Comparison of ENCODE assay signal across 27 cellular contexts in genomic region chr7:75660566-75661215, GRCh38.
DNase-seq lines count a peak whose midpoint lies in the region; ATAC-seq, FAIRE-seq and TF ChIP-seq lines count a peak whose summit lies in the region.
"Had no signal": no experiment of that assay in that cellular context is flagged by ENCODE, and none has a peak within 500 bp of the region (broad histone marks: within the 10 kb centered on the region; RNA-seq: fewer than 3 reads in every experiment).

No MANE protein-coding gene starts in this region.

- H3K79me2 ChIP-seq in K562 (ENCODE audit: control insufficient read depth, insufficient read depth, low read length): no peaks in the 10 kb centered on the region

- in situ Hi-C loops in IMR-90 (cut with MboI; ENCODE audit: low sequenced_read_pairs): no loop called here
- in situ Hi-C loops in K562 (cut with MboI): no loop called here
- in situ Hi-C loops in transverse colon (cut with MboI; ENCODE audit: low pct_ligation_motif_present in 1 of 4, low pct_unique_long_range_greater_than_20kb in 1 of 4, low sequenced_read_pairs in 3 of 4): no loop called here

- H4K91ac ChIP-seq in IMR-90 (ENCODE audit: insufficient read depth, low read depth, low read length): no peak overlapping the region

- no peak overlapping the region for H2BK120ac ChIP-seq in IMR-90 (ENCODE audit: low read depth, low read length)

- no peaks in the 10 kb centered on the region for H3K9me1 ChIP-seq in IMR-90 (ENCODE audit: insufficient read depth, low read length)
- H3K9me1 ChIP-seq in K562 (ENCODE audit: control insufficient read depth, insufficient read depth, low read length): no peaks in the 10 kb centered on the region

- H4K20me1 ChIP-seq in IMR-90 (ENCODE audit: insufficient read depth, low read length) (no peaks in the 10 kb centered on the region), K562 (replicated peaks; ENCODE audit: control insufficient read depth, insufficient read depth, low read length) (no peaks in the 10 kb centered on the region)

- H3K27ac ChIP-seq in IMR-90 (ENCODE audit: insufficient read depth, low read length) (no peak overlapping the region), K562 (ENCODE audit: extremely low read depth, low read depth, low read length) (no peak overlapping the region), kidney (ENCODE audit: low read depth in 2 of 2, low read length in 2 of 2) (no peak overlapping the region), transverse colon (no peak overlapping the region)
- H3K27ac ChIP-seq: gastroesophageal sphincter, GM23248, left lung, testis, uterus, WERI-Rb-1 had no signal

- no peak overlapping the region for H3K4ac ChIP-seq in IMR-90 (ENCODE audit: low read depth, low read length)

- no peak overlapping the region for H4K8ac ChIP-seq in IMR-90 (ENCODE audit: low read depth in 2 of 2, low read length in 2 of 2)

- TF ChIP-seq EP300 in K562 (IDR thresholded peaks at IDR 0.05; ENCODE audit: low read length) (no peak), transverse colon (IDR thresholded peaks at IDR 0.05; ENCODE audit: low read depth) (no peak)

- H2AFZ ChIP-seq in IMR-90 (replicated peaks; ENCODE audit: low read length, poor library complexity): no peak overlapping the region
- H2AFZ ChIP-seq in K562 (ENCODE audit: low read depth, low read length): no peak overlapping the region
- H2AFZ ChIP-seq: GM23248 had no signal

- ATAC-seq in IMR-90 (ENCODE audit: low read depth) (no peak), K562 (no peak)
- ATAC-seq: activated naive CD4-positive, alpha-beta T cell treated with anti-CD3 and anti-CD28 coated beads, Interleukin-2, amount 50 U/mL, for 72 hours; gastroesophageal sphincter; left lung; stimulated activated naive B cell treated with anti-CD40 and anti-IgM and Interleukin-4, amounts not matched to agents 10 μg/mL and 1 μg/mL and 100 μg/mL, for 72 hours had no signal

- no peak overlapping the region for H3K4me2 ChIP-seq in IMR-90 (ENCODE audit: low read depth, low read length)
- no peak overlapping the region for H3K4me2 ChIP-seq in K562 (ENCODE audit: insufficient read depth, low read length)

- H3K27me3 ChIP-seq in IMR-90 (ENCODE audit: control insufficient read depth, insufficient read depth, low read length) (no peaks in the 10 kb centered on the region), K562 (ENCODE audit: control insufficient read depth in 2 of 2, insufficient read depth in 2 of 2, low read length in 2 of 2) (no peaks in the 10 kb centered on the region), transverse colon (no peaks in the 10 kb centered on the region)
- H3K27me3 ChIP-seq: gastroesophageal sphincter, left lung, testis, uterus had no signal

- no peaks in the 10 kb centered on the region for H3K36me3 ChIP-seq in IMR-90 (ENCODE audit: control insufficient read depth, insufficient read depth, low read length)
- no peaks in the 10 kb centered on the region for H3K36me3 ChIP-seq in K562 (ENCODE audit: control insufficient read depth, insufficient read depth, low read length)
- no peaks in the 10 kb centered on the region for H3K36me3 ChIP-seq in kidney (ENCODE audit: control insufficient read depth in 1 of 2, insufficient read depth in 2 of 2, low read length in 2 of 2)
- H3K36me3 ChIP-seq in transverse colon: no peaks in the 10 kb centered on the region
- H3K36me3 ChIP-seq: gastroesophageal sphincter, left lung, uterus, WERI-Rb-1 had no signal

- H3K9ac ChIP-seq in IMR-90 (ENCODE audit: low read depth, low read length): no peak overlapping the region
- no peak overlapping the region for H3K9ac ChIP-seq in K562 (ENCODE audit: insufficient read depth in 1 of 2, low read depth in 2 of 2, low read length in 2 of 2)
- H3K9ac ChIP-seq in kidney (ENCODE audit: low read length in 2 of 2): no peak overlapping the region
- H3K9ac ChIP-seq: GM23248 had no signal

- CTCF ChIA-PET in IMR-90 (lab: Yijun Ruan, JAX): no interaction called here
- CTCF ChIA-PET in K562 (lab: Yijun Ruan, JAX; ENCODE audit: low intra/inter-chr PET ratio): no interaction called here

- H2AK9ac ChIP-seq in IMR-90 (replicated peaks; ENCODE audit: low read depth, low read length, poor library complexity): no peak overlapping the region

- TF ChIP-seq CTCF in IMR-90 (conservative IDR thresholded peaks at IDR 0.05; ENCODE audit: low read depth, low read length) (no peak), K562 (IDR thresholded peaks at IDR 0.05 in 2 of 3, conservative IDR thresholded peaks at IDR 0.05 in 1 of 3; ENCODE audit: insufficient read depth in 2 of 3, low read depth in 1 of 3, low read length in 3 of 3) (no peak), kidney (IDR thresholded peaks at IDR 0.05; ENCODE audit: borderline replicate concordance, extremely low read depth, insufficient read depth) (no peak), transverse colon (IDR thresholded peaks at IDR 0.05) (no peak)

- no CpG with 5 or more reads among the region's 13 CpGs for WGBS in IMR-90 (ENCODE audit: extremely low coverage in 2 of 2, insufficient read length in 1 of 2), 2 experiments
- WGBS in K562 (ENCODE audit: insufficient coverage, low coverage, missing lambda C conversion rate): 76% methylated on average over 13 of the region's 13 CpGs
- WGBS in transverse colon (ENCODE audit: low coverage in 1 of 2), 2 donors: 82 to 83% methylated on average over 13 of the region's 13 CpGs

- no peaks in the 10 kb centered on the region for H3K79me1 ChIP-seq in IMR-90 (ENCODE audit: low read depth in 1 of 2, low read length in 2 of 2)

- FAIRE-seq in K562 (lab: Jason Lieb, UNC) (no peak), kidney (lab: Jason Lieb, UNC) (no peak), GM12892 (lab: Jason Lieb, UNC) (no peak)
- FAIRE-seq: endothelial cell of umbilical vein, RCC 7860 had no signal

- H3K4me1 ChIP-seq in IMR-90 (ENCODE audit: control insufficient read depth, insufficient read depth, low read length): no peaks in the 10 kb centered on the region; the same call in none of the 2 replicates
- peaks cover 22 to 39% of the 10 kb centered on the region in 2 experiments for H3K4me1 ChIP-seq in K562 (replicated peaks in 1 of 2; ENCODE audit: control insufficient read depth in 2 of 2, insufficient read depth in 2 of 2, low read length in 2 of 2)
- peaks cover 0 to 7% of the 10 kb centered on the region in 2 donors for H3K4me1 ChIP-seq in kidney (ENCODE audit: control insufficient read depth in 1 of 2, insufficient read depth in 1 of 2, low read depth in 1 of 2, low read length in 2 of 2)
- H3K4me1 ChIP-seq in transverse colon: no peaks in the 10 kb centered on the region
- H3K4me1 ChIP-seq: gastroesophageal sphincter, left lung, uterus had no signal

- H3K18ac ChIP-seq in IMR-90 (ENCODE audit: low read depth, low read length): no peak overlapping the region

- H3K9me3 ChIP-seq in IMR-90 (ENCODE audit: control insufficient read depth, insufficient read depth, low read length) (no peaks in the 10 kb centered on the region), K562 (replicated peaks; ENCODE audit: control insufficient read depth, insufficient read depth, low read depth, low read length) (no peaks in the 10 kb centered on the region), kidney (ENCODE audit: control insufficient read depth in 1 of 2, low read length in 2 of 2) (no peaks in the 10 kb centered on the region), transverse colon (no peaks in the 10 kb centered on the region)
- H3K9me3 ChIP-seq: gastroesophageal sphincter, left lung, testis, uterus had no signal

- no peak overlapping the region for H3K23ac ChIP-seq in IMR-90 (ENCODE audit: low read depth, low read length)

- no peak overlapping the region for H2BK20ac ChIP-seq in IMR-90 (ENCODE audit: low read depth, low read length)

- BruUV-seq in IMR-90 (replicated peaks; lab: Mats Ljungman, UMichigan) (no TSS peak), K562 (replicated peaks; lab: Mats Ljungman, UMichigan) (no TSS peak)

- dilution Hi-C loops in IMR-90 (cut with HindIII; ENCODE audit: low sequenced_read_pairs, unreplicated experiment): no loop called here

- peak overlapping the region; percentile 7; the same call in 1 of the 2 replicates for H3K14ac ChIP-seq in IMR-90 (replicated peaks; ENCODE audit: low read depth, low read length)

- no peak overlapping the region for H2BK15ac ChIP-seq in IMR-90 (ENCODE audit: low read depth, low read length)

- TF ChIP-seq POLR2A in IMR-90 (IDR thresholded peaks at IDR 0.05; ENCODE audit: low read depth, low read length) (no peak), K562 (conservative IDR thresholded peaks at IDR 0.05) (no peak), transverse colon (IDR thresholded peaks at IDR 0.05) (no peak), GM12892 (IDR thresholded peaks at IDR 0.05; ENCODE audit: low read depth, low read length) (no peak)

- H4K5ac ChIP-seq in IMR-90 (ENCODE audit: low read depth, low read length): no peak overlapping the region

- DNase-seq in IMR-90 (no peak), K562 (ENCODE audit: extremely low read depth in 1 of 4, low spot score in 3 of 4) (no peak), kidney (peak; percentile 8), posterior vena cava (ENCODE audit: low spot score) (peak; percentile 19), transverse colon (no peak), NCI-H748 treated with DMSO at 0.1 percent for 48 hours (lab: John Stamatoyannopoulos, UW) (no peak), GM12892 (ENCODE audit: insufficient read length) (no peak), NCI-H187 treated with DMSO at 0.1 percent for 48 hours (lab: John Stamatoyannopoulos, UW) (no peak)
- DNase-seq: activated CD4-positive, alpha-beta T cell treated with anti-CD3 and anti-CD28 coated beads for 4 hours; activated T-cell treated with anti-CD3 and anti-CD28 coated beads for 4 hours; AML-193; CD4-positive, alpha-beta T cell; GM23248; left lung; mesenchymal stem cell; NCI-H1694 treated with DMSO at 0.1 percent for 48 hours; SIG-M5; stimulated activated CD4-positive, alpha-beta T cell treated with anti-CD3 and anti-CD28 coated beads, Interleukin-15, amount 100 ng/mL, for 24 hours; stimulated activated naive B cell treated with anti-CD40 and anti-IgM and Interleukin-4, amounts not matched to agents 10 μg/mL and 1 μg/mL and 100 μg/mL, for 72 hours; T-helper 9 cell; testis; uterus; WERI-Rb-1 had no signal

- TF ChIP-seq RAD21 in IMR-90 (IDR thresholded peaks at IDR 0.05; ENCODE audit: low read length) (no peak), K562 (CRISPR knock-in tag; conservative IDR thresholded peaks at IDR 0.05 in 1 of 2, IDR thresholded peaks at IDR 0.05 in 1 of 2) (no peak)

- no peak overlapping the region for H3K4me3 ChIP-seq in IMR-90 (ENCODE audit: insufficient read depth, low read depth, low read length)
- no peak overlapping the region for H3K4me3 ChIP-seq in K562
- H3K4me3 ChIP-seq in kidney (ENCODE audit: low read length in 2 of 2): no peak overlapping the region
- no peak overlapping the region for H3K4me3 ChIP-seq in transverse colon
- H3K4me3 ChIP-seq: gastroesophageal sphincter, GM23248, left lung, testis, uterus had no signal

- no peak overlapping the region for H2BK5ac ChIP-seq in IMR-90 (ENCODE audit: low read depth, low read length, poor library complexity, severe bottlenecking)

- intact Hi-C loops in IMR-90 (cut with micrococcal nuclease): no loop called here
- intact Hi-C loops in K562 (cut with micrococcal nuclease): no loop called here
- intact Hi-C loops in kidney (cut with DNase I): no loop called here
- intact Hi-C loops in posterior vena cava (cut with DNase I): no loop called here
- intact Hi-C loops in transverse colon (cut with DNase I; ENCODE audit: low total_unique reads): no loop called here

- POLR2A ChIA-PET in IMR-90 (lab: Charles Lee; ENCODE audit: unreplicated experiment) (no interaction called here), K562 (lab: Yijun Ruan, JAX) (interaction anchor here (1.1 kb wide), 1 partner anchor 11 kb away, joined by 3 read pairs; no protein-coding TSS in a partner anchor)

- no peak overlapping the region; the same call in 1 of the 2 replicates for H2AK5ac ChIP-seq in IMR-90 (ENCODE audit: low read depth, low read length)

- H3K56ac ChIP-seq in IMR-90 (ENCODE audit: extremely low read depth, insufficient read depth, low read length): no peak overlapping the region

Comparison
In these comparisons a context has a peak if more than half of its experiments do, and no peak if none do; other contexts are left out.
1. DNase-seq: peak in kidney (single experiment) and posterior vena cava (single experiment); none in IMR-90 (single experiment), K562 (0 of 4), transverse colon (single experiment), NCI-H748 treated with DMSO at 0.1 percent for 48 hours (single experiment), GM12892 (single experiment) and NCI-H187 treated with DMSO at 0.1 percent for 48 hours (single experiment).